9 cellular contexts compared by ENCODE assay signal in genomic region chr16:17397499-17397891, GRCh38.
DNase-seq lines count a peak whose midpoint lies in the region; ATAC-seq and TF ChIP-seq lines count a peak whose summit lies in the region.
"Had no signal": no experiment of that assay in that cellular context is flagged by ENCODE, and none has a peak within 500 bp of the region (broad histone marks: within the 10 kb centered on the region; RNA-seq: fewer than 3 reads in every experiment).

No MANE protein-coding gene starts in this region.

- no peaks in the 10 kb centered on the region for H3K79me1 ChIP-seq in neuronal stem cell (ENCODE audit: low read depth, low read length)

- no peak for DNase-seq in AG04450 (ENCODE audit: low read depth, low spot score)
- DNase-seq in NAMALWA (ENCODE audit: low spot score), result peak; percentile 48
- peak; percentile 51 for DNase-seq in amniotic epithelial cell (ENCODE audit: low read depth)
- DNase-seq in left lung, result no peak
- no peak for DNase-seq in GM20000 (ENCODE audit: low spot score)
- no peak for DNase-seq in stimulated activated CD4-positive, alpha-beta T cell treated with anti-CD3 and anti-CD28 coated beads, Interleukin-4, amount 100 ng/mL, for 1 hour
- DNase-seq in neuronal stem cell (ENCODE audit: low spot score), result no peak
- no peak for DNase-seq in GM10248 (ENCODE audit: extremely low spot score)

- H2AK5ac ChIP-seq in neuronal stem cell (ENCODE audit: low read depth, low read length), result no peak overlapping the region

- intact Hi-C loops in left lung (cut with DNase I), result no loop called here

- CTCF ChIA-PET in AG04450 (lab: Charles Lee), result interaction anchor here (1.0 kb wide), 1 partner anchor 70 kb away, joined by 5 read pairs; no protein-coding TSS in a partner anchor
- CTCF ChIA-PET in GM10248 (lab: Yijun Ruan, JAX), result interaction anchor here (2.1 kb wide), 1 partner anchor 20 kb away, joined by 5 read pairs; no protein-coding TSS in a partner anchor

- no peak overlapping the region for H3K9ac ChIP-seq in neuronal stem cell (ENCODE audit: low read depth, low read length, poor library complexity)

- H2BK15ac ChIP-seq in neuronal stem cell (ENCODE audit: low read length), result no peak overlapping the region

- H4K91ac ChIP-seq in neuronal stem cell (ENCODE audit: low read depth, low read length, poor library complexity), result no peak overlapping the region

- H3K4me1 ChIP-seq in left lung, result peaks cover 21 to 28% of the 10 kb centered on the region in 2 donors
- H3K4me1 ChIP-seq in neuronal stem cell (ENCODE audit: control insufficient read depth in 2 of 2, insufficient read depth in 1 of 2, low read depth in 1 of 2, low read length in 2 of 2), result peaks cover 0 to 10% of the 10 kb centered on the region in 2 donors

- no peak overlapping the region for H2BK12ac ChIP-seq in neuronal stem cell (ENCODE audit: low read length)

- H3K36me3 ChIP-seq in left lung, result no peaks in the 10 kb centered on the region
- no peaks in the 10 kb centered on the region for H3K36me3 ChIP-seq in neuronal stem cell (replicated peaks in 1 of 2; ENCODE audit: control insufficient read depth in 2 of 2, insufficient read depth in 2 of 2, low read length in 2 of 2)
- H3K36me3 ChIP-seq: tibial nerve had no signal

- H3K9me3 ChIP-seq in AG04450 (ENCODE audit: control insufficient read depth, insufficient read depth, low read length) (no peaks in the 10 kb centered on the region), left lung (no peaks in the 10 kb centered on the region), neuronal stem cell (replicated peaks in 1 of 2; ENCODE audit: control insufficient read depth in 2 of 2, insufficient read depth in 1 of 2, low read depth in 1 of 2, low read length in 2 of 2) (no peaks in the 10 kb centered on the region)
- H3K9me3 ChIP-seq: tibial nerve had no signal

- POLR2A ChIA-PET in AG04450 (lab: Yijun Ruan, JAX), result interaction anchor here (0.6 to 1.2 kb wide), 5 partner anchors 9 to 1393 kb away, joined by 3 to 9 read pairs (median 6); partner anchors contain the start of gene RPS15A
- POLR2A ChIA-PET in GM10248 (lab: Yijun Ruan, JAX), result interaction anchor here (0.7 kb wide), 1 partner anchor 1546 kb away, joined by 4 read pairs; no protein-coding TSS in a partner anchor

- H3K4me3 ChIP-seq in AG04450 (ENCODE audit: low read depth, low read length), result no peak overlapping the region
- no peak overlapping the region for H3K4me3 ChIP-seq in left lung
- H3K4me3 ChIP-seq in neuronal stem cell (ENCODE audit: low read length in 2 of 2), result no peak overlapping the region
- H3K4me3 ChIP-seq: tibial nerve had no signal

- no peak overlapping the region for H3K4me2 ChIP-seq in neuronal stem cell (ENCODE audit: insufficient read depth, low read length, poor library complexity, severe bottlenecking)

- no CpG with 5 or more reads among the region's 4 CpGs for WGBS in neuronal stem cell (ENCODE audit: extremely low coverage in 2 of 2, insufficient read length in 2 of 2, insufficient replicate concordance in 1 of 2), 2 donors

- ATAC-seq in left lung, result peak; percentile 78

- no peak overlapping the region for H3K23ac ChIP-seq in neuronal stem cell (ENCODE audit: low read depth, low read length, poor library complexity)

- no peak overlapping the region for H3K14ac ChIP-seq in neuronal stem cell (ENCODE audit: low read length)

- no peak overlapping the region for H2BK120ac ChIP-seq in neuronal stem cell (ENCODE audit: low read depth, low read length)

- H3K27ac ChIP-seq in AG04450 (ENCODE audit: low read depth, low read length) (peak overlapping the region; percentile 31), left lung (peak overlapping the region; percentile 22 to 52), neuronal stem cell (replicated peaks; ENCODE audit: low read length) (no peak overlapping the region)

- TF ChIP-seq CTCF in AG04450 (IDR thresholded peaks at IDR 0.05; ENCODE audit: low read depth, low read length) (no peak), left lung (IDR thresholded peaks at IDR 0.05) (no peak), GM20000 (IDR thresholded peaks at IDR 0.05; ENCODE audit: extremely low read depth, missing control alignments) (no peak), GM10248 (IDR thresholded peaks at IDR 0.05; ENCODE audit: control extremely low read depth, extremely low read depth, low read depth, missing control alignments) (no peak)

- H3K4ac ChIP-seq in neuronal stem cell (ENCODE audit: low read length), result no peak overlapping the region

- H2BK5ac ChIP-seq in neuronal stem cell (ENCODE audit: low read length), result no peak overlapping the region

- H4K8ac ChIP-seq in neuronal stem cell (ENCODE audit: low read depth, low read length), result no peak overlapping the region

- no peak overlapping the region for H2AFZ ChIP-seq in neuronal stem cell (ENCODE audit: low read length)

- H3K27me3 ChIP-seq in AG04450 (ENCODE audit: control insufficient read depth, insufficient read depth, low read length) (no peaks in the 10 kb centered on the region), left lung (no peaks in the 10 kb centered on the region), neuronal stem cell (ENCODE audit: control insufficient read depth in 3 of 3, insufficient read depth in 3 of 3, low read depth in 1 of 3, low read length in 3 of 3) (no peaks in the 10 kb centered on the region)
- H3K27me3 ChIP-seq: tibial nerve had no signal

- H3K18ac ChIP-seq in neuronal stem cell (ENCODE audit: low read length), result no peak overlapping the region

Comparison
In these comparisons a context has a peak if more than half of its experiments do, and no peak if none do; other contexts are left out.
1. DNase-seq: peak in NAMALWA (single experiment) and amniotic epithelial cell (single experiment); none in AG04450 (single experiment), left lung (0 of 2), GM20000 (single experiment), stimulated activated CD4-positive, alpha-beta T cell treated with anti-CD3 and anti-CD28 coated beads, Interleukin-4, amount 100 ng/mL, for 1 hour (single experiment), neuronal stem cell (single experiment) and GM10248 (single experiment).